10 cellular contexts compared by ENCODE assay signal in genomic region chr1:117653732-117654484, GRCh38. TPM values are rescaled to one million over a fixed set of nuclear protein-coding genes. Genes with fewer than 3 reads are reported as not detected.
DNase-seq lines count a peak whose midpoint lies in the region; ATAC-seq and TF ChIP-seq lines count a peak whose summit lies in the region.
"Had no signal": no experiment of that assay in that cellular context is flagged by ENCODE, and none has a peak within 500 bp of the region (broad histone marks: within the 10 kb centered on the region; RNA-seq: fewer than 3 reads in every experiment).

No MANE protein-coding gene starts in this region.

- H3K9me3 ChIP-seq in T-helper 17 cell (ENCODE audit: control insufficient read depth, low read length, poor library complexity, severe bottlenecking) (no peaks in the 10 kb centered on the region), GM23248 (ENCODE audit: low read depth) (no peaks in the 10 kb centered on the region)

- TF ChIP-seq CTCF in foreskin keratinocyte (conservative IDR thresholded peaks at IDR 0.05), result no peak

- no peaks in the 10 kb centered on the region for H3F3A ChIP-seq in GM23248 (ENCODE audit: insufficient read depth)

- no peaks in the 10 kb centered on the region for H3K36me3 Mint-ChIP-seq in T-helper 17 cell (ENCODE audit: low read depth)

- peak overlapping the region; percentile 94 for H3K27ac Mint-ChIP-seq in T-helper 17 cell

- ATAC-seq in GM18868 (IDR thresholded peaks at IDR 0.05; ENCODE audit: unreplicated experiment) (peak; percentile 22), HG02840 (IDR thresholded peaks at IDR 0.05; ENCODE audit: low FRiP score, unreplicated experiment) (peak; percentile 19), T-helper 17 cell (no peak), foreskin keratinocyte (no peak)

- peaks cover 4% of the 10 kb centered on the region for H3K4me1 ChIP-seq in foreskin keratinocyte
- no peaks in the 10 kb centered on the region; the same call in 1 of the 2 replicates for H3K4me1 ChIP-seq in GM23248 (ENCODE audit: insufficient read depth)

- H3K9me2 ChIP-seq in GM23248 (ENCODE audit: insufficient read depth), result no peaks in the 10 kb centered on the region

- no peaks in the 10 kb centered on the region for H3K27me3 Mint-ChIP-seq in T-helper 17 cell

- no peaks in the 10 kb centered on the region for H3K79me2 ChIP-seq in GM23248 (ENCODE audit: insufficient read depth)

- H3K36me3 ChIP-seq in GM23248 (ENCODE audit: low read depth), result no peaks in the 10 kb centered on the region

- no peaks in the 10 kb centered on the region for H4K20me1 ChIP-seq in GM23248 (ENCODE audit: insufficient read depth)

- H3K4me3 Mint-ChIP-seq in T-helper 17 cell, result peak overlapping the region; percentile 85

- in situ Hi-C loops in GM23248 (cut with MboI), result no loop called here

- no peak for DNase-seq in T-helper 17 cell
- peak; percentile 59 for DNase-seq in mesenteric fat pad (ENCODE audit: low spot score)
- no peak for DNase-seq in effector CD8-positive, alpha-beta T cell (lab: John Stamatoyannopoulos, UW)
- no peak for DNase-seq in foreskin keratinocyte
- no peak for DNase-seq in GM23248
- no peak for DNase-seq in DMS114 treated with DMSO at 0.1 percent for 48 hours (lab: John Stamatoyannopoulos, UW; ENCODE audit: unreplicated experiment)
- DNase-seq: NCI-H1092, retina had no signal

- 73 to 78% methylated on average over 10 to 11 of the region's 11 CpGs for WGBS in GM23248 (ENCODE audit: low coverage in 1 of 2, low lambda C conversion rate in 2 of 2, missing lambda C conversion rate in 2 of 2), 2 experiments

- peaks cover 70% of the 10 kb centered on the region for H3K4me1 Mint-ChIP-seq in T-helper 17 cell

- no peak overlapping the region for H3K9ac ChIP-seq in GM23248

- H2AFZ ChIP-seq in GM23248, result no peak overlapping the region

- H3K27me3 ChIP-seq in foreskin keratinocyte (no peaks in the 10 kb centered on the region), GM23248 (replicated peaks; ENCODE audit: insufficient read depth) (no peaks in the 10 kb centered on the region)

- no peak overlapping the region for H3K4me3 ChIP-seq in GM23248

- no peak overlapping the region for H3K4me2 ChIP-seq in GM23248 (ENCODE audit: unreplicated experiment)

- H3K27ac ChIP-seq in foreskin keratinocyte (no peak overlapping the region), GM23248 (no peak overlapping the region)

RNA-seq across cellular contexts. Expression of gene TENT5C, which starts 48.1 kb away (rescaled TPM):
- total RNA-seq in T-helper 17 cell (100 to 1,000 TPM; 129 to 173 TPM), mesenteric fat pad (2.5 TPM), foreskin keratinocyte (0.07 and 0.11 TPM in 2 replicates)
- polyA plus RNA-seq in foreskin keratinocyte (0.02 and 0.07 TPM in 2 replicates), GM23248 (2016; fragmentation: Nextera tagmentation; extraction: Ambion mirVana) (0.19 and 0.20 TPM in 2 replicates)
- total RNA-seq in GM23248 (2014; rRNA removed; shearing (Covaris generic)), result 0.25 TPM in 1 of 2 replicates, not detected in the other

Comparison
In these comparisons a context has a peak if more than half of its experiments do, and no peak if none do; other contexts are left out.
1. ATAC-seq: peak in GM18868 (single experiment) and HG02840 (single experiment); none in T-helper 17 cell (single experiment) and foreskin keratinocyte (single experiment).
2. RNA of gene TENT5C, which starts 48.1 kb away (total RNA-seq): 129 to 173 TPM in T-helper 17 cell; 2.5 TPM in mesenteric fat pad (single experiment), 0.07 to 0.11 TPM in foreskin keratinocyte and 0.25 TPM in GM23248; every median in the first group is over 10 times any median in the second.